Comparison of ENCODE assay signal across 8 cellular contexts in the genomic region with DNA sequence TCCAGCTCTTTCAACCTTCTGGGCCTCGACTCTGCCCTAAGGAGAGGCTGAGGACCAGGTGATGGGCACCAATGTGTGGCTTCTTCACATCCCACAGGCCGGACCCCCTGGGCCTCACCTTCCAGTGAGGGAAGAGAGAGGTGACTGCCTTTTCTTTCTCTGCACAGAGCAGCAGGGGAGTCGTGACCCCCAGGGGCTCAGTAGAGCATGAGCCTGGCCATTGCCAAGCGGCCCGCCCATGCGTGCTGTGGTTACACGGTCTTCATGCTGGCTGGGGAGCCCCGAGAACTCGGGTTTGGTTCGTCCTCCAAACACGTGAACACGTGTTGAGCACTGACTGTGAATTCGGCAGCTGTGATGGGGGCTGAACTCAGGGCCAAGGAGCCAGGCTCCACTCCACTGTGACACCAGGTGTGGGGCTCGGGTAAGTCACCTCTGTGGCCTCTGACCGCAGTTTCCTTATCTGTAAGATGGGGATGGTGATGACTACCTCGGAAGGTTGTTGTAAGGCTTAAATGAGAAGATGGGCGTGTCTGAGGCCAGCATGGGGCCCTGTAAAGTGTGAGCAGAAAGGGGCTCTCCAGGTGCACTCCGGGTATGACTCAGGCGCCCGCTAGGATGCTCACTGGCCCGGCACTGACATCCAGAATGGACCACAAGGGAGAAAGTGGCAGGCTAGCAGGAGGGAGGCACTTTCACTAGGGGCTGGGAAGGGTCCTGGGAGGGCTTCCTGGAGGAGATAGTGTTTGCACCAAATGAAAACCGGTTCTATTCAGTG. TPM values are rescaled to one million over a fixed set of nuclear protein-coding genes. Genes with fewer than 3 reads are reported as not detected.
DNase-seq lines count a peak whose midpoint lies in the region; ATAC-seq, FAIRE-seq and TF ChIP-seq lines count a peak whose summit lies in the region.

No MANE protein-coding gene starts in this region.

- FAIRE-seq in GM12878 (lab: Jason Lieb, UNC) = peak; percentile 98

- H3K9me3 ChIP-seq in OCI-LY7 (ENCODE audit: low read length) = no peaks in the 10 kb centered on the region
- no peaks in the 10 kb centered on the region for H3K9me3 ChIP-seq in GM12878 (replicated peaks; ENCODE audit: control insufficient read depth, insufficient read depth, low read length)
- H3K9me3 ChIP-seq in transverse colon = no peaks in the 10 kb centered on the region

- TF ChIP-seq EP300 in GM12878 (IDR thresholded peaks at IDR 0.05; ENCODE audit: borderline replicate concordance in 1 of 2, control insufficient read depth in 1 of 2, low read depth in 2 of 2, low read length in 2 of 2) (peak; percentile 98 to 99), transverse colon (IDR thresholded peaks at IDR 0.05; ENCODE audit: low read depth) (no peak)

- peak overlapping the region; percentile 92 for H3K9ac ChIP-seq in GM12878 (ENCODE audit: control insufficient read depth, insufficient read depth, low read length)

- H3K79me2 ChIP-seq in OCI-LY7 (ENCODE audit: insufficient read depth, low read depth, low read length) (peaks cover 31% of the 10 kb centered on the region; the same call in 1 of the 2 replicates), GM12878 (ENCODE audit: control insufficient read depth, insufficient read depth, low read length) (peaks cover 46% of the 10 kb centered on the region)

- SMC1A ChIA-PET in GM12878 (lab: Charles Lee; ENCODE audit: uncharacterized antibody, unreplicated experiment) = interaction anchor here (0.8 to 4.7 kb wide), 15 partner anchors 9 to 416 kb away, joined by 3 to 23 read pairs (median 5); no protein-coding TSS in a partner anchor

- peak; percentile 85 for TF ChIP-seq POLR2A in GM12878 (IDR thresholded peaks at IDR 0.05; ENCODE audit: low read depth, low read length)
- TF ChIP-seq POLR2A in transverse colon (IDR thresholded peaks at IDR 0.05) = no peak

- RAD21 ChIA-PET in GM12878 (lab: Charles Lee; ENCODE audit: unreplicated experiment) = interaction anchor here (0.5 to 7.5 kb wide), 12 partner anchors 10 to 414 kb away, joined by 3 to 126 read pairs (median 4); a partner anchor contains a TSS

- intact Hi-C loops in OCI-LY7 (cut with micrococcal nuclease; ENCODE audit: unreplicated experiment) (loop anchor here (1.0 to 5.0 kb wide), 6 partner anchors 38 to 412 kb away; a partner anchor contains a TSS), GM12878 (cut with micrococcal nuclease; ENCODE audit: unreplicated experiment) (loop anchor here (1.0 to 10.0 kb wide), 10 partner anchors 31 to 534 kb away; no protein-coding TSS in a partner anchor), transverse colon (cut with DNase I; ENCODE audit: low total_unique reads) (no loop called here)

- TF ChIP-seq RAD21 in GM12878 (IDR thresholded peaks at IDR 0.05; ENCODE audit: insufficient read depth, low read depth, low read length) = no peak

- WGBS in GM12878 (ENCODE audit: insufficient coverage, insufficient replicate concordance, low lambda C conversion rate, missing lambda C conversion rate) = 1% methylated on average over 22 of the region's 22 CpGs
- 44 to 72% methylated on average over 2 to 22 of the region's 22 CpGs for WGBS in transverse colon (ENCODE audit: low coverage in 1 of 2), 2 donors

- peak overlapping the region; percentile 97 for H3K27ac ChIP-seq in OCI-LY7 (ENCODE audit: low read depth, low read length, poor library complexity, severe bottlenecking)
- peak overlapping the region; percentile 100 for H3K27ac ChIP-seq in GM12878 (ENCODE audit: control insufficient read depth, insufficient read depth)
- H3K27ac ChIP-seq in transverse colon = no peak overlapping the region

- BruUV-seq in OCI-LY7 (replicated peaks; lab: Mats Ljungman, UMichigan) (no TSS peak), GM12878 (replicated peaks; lab: Mats Ljungman, UMichigan) (no TSS peak)

- no peaks in the 10 kb centered on the region for H3K27me3 ChIP-seq in GM12878 (replicated peaks in 1 of 2; ENCODE audit: control insufficient read depth in 2 of 2, insufficient read depth in 2 of 2, low read length in 1 of 2)
- no peaks in the 10 kb centered on the region for H3K27me3 ChIP-seq in transverse colon

- peak; percentile 84 for ATAC-seq in GM21723 (IDR thresholded peaks at IDR 0.05; ENCODE audit: unreplicated experiment)
- peak; percentile 76 for ATAC-seq in GM12878

- TF ChIP-seq CTCF in GM12864 (IDR thresholded peaks at IDR 0.05; ENCODE audit: low read depth, low read length, missing control alignments) (peak; percentile 13), OCI-LY7 (conservative IDR thresholded peaks at IDR 0.05; ENCODE audit: low read length) (0 out of 2 replicates have a peak, but pooled peaks have one; percentile 29), GM12878 (IDR thresholded peaks at IDR 0.05 in 2 of 3, conservative IDR thresholded peaks at IDR 0.05 in 1 of 3; ENCODE audit: control insufficient read depth in 2 of 3, extremely low read depth in 1 of 3, insufficient read depth in 1 of 3, low read depth in 3 of 3, low read length in 3 of 3) (peak in 2 of 3 experiments; percentile 11 to 16; a peak in 1 of 6 replicates), transverse colon (IDR thresholded peaks at IDR 0.05) (no peak)

- no peak overlapping the region for H2AFZ ChIP-seq in OCI-LY7 (ENCODE audit: low read length)
- no peak overlapping the region for H2AFZ ChIP-seq in GM12878 (ENCODE audit: control insufficient read depth, low read depth, low read length)

- no peaks in the 10 kb centered on the region for H3K36me3 ChIP-seq in OCI-LY7 (ENCODE audit: insufficient read depth, low read length)
- no peaks in the 10 kb centered on the region for H3K36me3 ChIP-seq in GM12878 (ENCODE audit: control insufficient read depth in 2 of 2, insufficient read depth in 2 of 2, low read length in 1 of 2)
- no peaks in the 10 kb centered on the region for H3K36me3 ChIP-seq in transverse colon

- H3K4me1 ChIP-seq in OCI-LY7 (ENCODE audit: insufficient read depth, low read length, poor library complexity, severe bottlenecking) = peaks cover 98% of the 10 kb centered on the region
- peaks cover 66% of the 10 kb centered on the region for H3K4me1 ChIP-seq in GM12878 (ENCODE audit: control insufficient read depth, insufficient read depth, low read length)
- H3K4me1 ChIP-seq in transverse colon = no peaks in the 10 kb centered on the region

- peak overlapping the region; percentile 11; the same call in 1 of the 2 replicates for H3K4me3 ChIP-seq in GM12864 (ENCODE audit: low read depth, low read length)
- peak overlapping the region; percentile 74 for H3K4me3 ChIP-seq in OCI-LY7 (ENCODE audit: low read depth, low read length, poor library complexity, severe bottlenecking)
- H3K4me3 ChIP-seq in GM12878 = peak overlapping the region; percentile 57; the same call in 1 of the 2 replicates
- no peak overlapping the region for H3K4me3 ChIP-seq in transverse colon

- H4K20me1 ChIP-seq in OCI-LY7 (ENCODE audit: insufficient read depth, low read length) (no peaks in the 10 kb centered on the region), GM12878 (ENCODE audit: control insufficient read depth, insufficient read depth) (no peaks in the 10 kb centered on the region)

- H3K9me2 ChIP-seq in OCI-LY7 (ENCODE audit: insufficient read depth, low read length) = no peaks in the 10 kb centered on the region

- CTCF ChIA-PET in OCI-LY7 (lab: Charles Lee; ENCODE audit: unreplicated experiment) = interaction anchor here (0.7 kb wide), 1 partner anchor 166 kb away, joined by 4 read pairs; no protein-coding TSS in a partner anchor
- CTCF ChIA-PET in GM12878 (lab: Yijun Ruan, JAX) = interaction anchor here (0.8 to 15.1 kb wide), 14 partner anchors 11 to 535 kb away, joined by 3 to 220 read pairs (median 12); no protein-coding TSS in a partner anchor

- DNase-seq in GM12864 (ENCODE audit: low read depth) = peak; percentile 100
- peak; percentile 100 for DNase-seq in OCI-LY7 (ENCODE audit: low spot score)
- DNase-seq in GM12878 (ENCODE audit: low read depth, low spot score) = peak; percentile 100
- peak; percentile 59 for DNase-seq in transverse colon
- no peak for DNase-seq in NCI-H2196 treated with DMSO at 0.1 percent for 48 hours (lab: John Stamatoyannopoulos, UW; ENCODE audit: unreplicated experiment)
- DNase-seq in amygdala (lab: John Stamatoyannopoulos, UW) = no peak
- DNase-seq in NCI-H345 (lab: John Stamatoyannopoulos, UW) = no peak

- in situ Hi-C loops in GM12878 (cut with MboI) (no loop called here), transverse colon (cut with MboI; ENCODE audit: low pct_ligation_motif_present in 1 of 4, low pct_unique_long_range_greater_than_20kb in 1 of 4, low sequenced_read_pairs in 3 of 4) (no loop called here)

- POLR2A ChIA-PET in OCI-LY7 (lab: Charles Lee) = interaction anchor here (0.6 to 14.0 kb wide), 13 partner anchors 10 to 270 kb away, joined by 3 to 298 read pairs (median 8); no protein-coding TSS in a partner anchor
- POLR2A ChIA-PET in GM12878 (lab: Charles Lee) = interaction anchor here (0.6 to 15.5 kb wide), 8 partner anchors 27 to 413 kb away, joined by 3 to 212 read pairs (median 4); no protein-coding TSS in a partner anchor

- peak overlapping the region; percentile 94 for H3K4me2 ChIP-seq in OCI-LY7 (ENCODE audit: low read length)
- H3K4me2 ChIP-seq in GM12878 (ENCODE audit: control insufficient read depth, insufficient read depth) = peak overlapping the region; percentile 92

RNA-seq across cellular contexts. Expression of a gene that starts 13.4 kb away (rescaled TPM):
- total RNA-seq in OCI-LY7 (2014; rRNA removed; shearing (Covaris generic)) = 135 and 148 TPM in 2 replicates
- 105 and 106 TPM in 2 replicates for total RNA-seq in OCI-LY7 (2022)
- 108 and 136 TPM in 2 replicates for total RNA-seq in GM12878 (2013; cell fraction: nucleolus; rRNA removed)
- 179 and 190 TPM in 2 replicates for total RNA-seq in GM12878 (2014; rRNA removed)
- total RNA-seq in GM12878 (2014; rRNA removed; fragmentation: Illumina TruSeq; extraction: Trizol) = 104 and 111 TPM in 2 replicates
- total RNA-seq in GM12878 (2021) = 120 and 127 TPM in 2 replicates
- 70.6 TPM for polyA plus RNA-seq in GM12878 (2011; ENCODE audit: low read depth)
- polyA plus RNA-seq in GM12878 (2011; rRNA removed) = 68.5 and 132 TPM in 2 replicates
- polyA plus RNA-seq in GM12878 (2011; cell fraction: cytosol; rRNA removed) = 195 and 247 TPM in 2 replicates
- 168 and 195 TPM in 2 replicates for polyA plus RNA-seq in GM12878 (2011; cell fraction: nucleus; rRNA removed)
- 91.5 and 110 TPM in 2 replicates for polyA plus RNA-seq in GM12878 (2012)
- polyA plus RNA-seq in GM12878 (2014; fragmentation: Illumina TruSeq; extraction: Trizol) = 65.4 and 96.1 TPM in 2 replicates
- polyA plus RNA-seq in GM12878 (2014; fragmentation: Nextera tagmentation; extraction: Ambion mirVana) = 10 to 100 TPM; 52.4 to 78.6 TPM
- polyA plus RNA-seq in GM12878 (2014; rRNA removed) = 194 and 209 TPM in 2 replicates
- 100 to 1,000 TPM; 153 to 154 TPM for polyA plus RNA-seq in GM12878 (2016; fragmentation: Nextera tagmentation; extraction: Ambion mirVana)
- 81.4 and 134 TPM in 2 replicates for polyA minus RNA-seq in GM12878 (2011; rRNA and poly(A)+ RNA removed)
- 31.9 and 41.0 TPM in 2 replicates for polyA minus RNA-seq in GM12878 (2011; cell fraction: cytosol; rRNA and poly(A)+ RNA removed)
- polyA minus RNA-seq in GM12878 (2011; cell fraction: nucleus; rRNA and poly(A)+ RNA removed) = 33.0 and 70.1 TPM in 2 replicates
- total RNA-seq in transverse colon = 100 to 1,000 TPM in 3 of 4 donors, 10 to 100 TPM in 1; 48.6 to 131 (median 104) TPM

RNA-seq across cellular contexts. Expression of a gene that starts 56.1 kb away (rescaled TPM):
- total RNA-seq in OCI-LY7 (2014; rRNA removed; shearing (Covaris generic)) = 27.9 and 31.9 TPM in 2 replicates
- total RNA-seq in OCI-LY7 (2022) (20.2 and 23.9 TPM in 2 replicates), GM12878 (2014; rRNA removed) (12.8 and 15.6 TPM in 2 replicates), GM12878 (2014; rRNA removed; fragmentation: Illumina TruSeq; extraction: Trizol) (11.4 and 12.2 TPM in 2 replicates), GM12878 (2021) (12.7 and 13.3 TPM in 2 replicates), transverse colon (10 to 100 TPM in 3 of 4 donors, 1 to 10 TPM in 1; 3.2 to 14.6 (median 12.8) TPM)
- total RNA-seq in GM12878 (2013; cell fraction: nucleolus; rRNA removed) = 35.8 and 37.5 TPM in 2 replicates
- 9.4 TPM for polyA plus RNA-seq in GM12878 (2011; ENCODE audit: low read depth)
- polyA plus RNA-seq in GM12878 (2011; rRNA removed) (29.2 and 32.5 TPM in 2 replicates), GM12878 (2014; fragmentation: Illumina TruSeq; extraction: Trizol) (14.3 and 14.5 TPM in 2 replicates), GM12878 (2014; fragmentation: Nextera tagmentation; extraction: Ambion mirVana) (1 to 10 TPM; 1.4 to 2.5 TPM), GM12878 (2014; rRNA removed) (13.0 and 13.2 TPM in 2 replicates), GM12878 (2016; fragmentation: Nextera tagmentation; extraction: Ambion mirVana) (1 to 10 TPM; 4.5 to 4.6 TPM)
- 23.3 and 26.5 TPM in 2 replicates for polyA plus RNA-seq in GM12878 (2011; cell fraction: cytosol; rRNA removed)
- 31.1 and 48.9 TPM in 2 replicates for polyA plus RNA-seq in GM12878 (2011; cell fraction: nucleus; rRNA removed)
- polyA plus RNA-seq in GM12878 (2012) = 11.2 and 14.0 TPM in 2 replicates
- polyA minus RNA-seq in GM12878 (2011; rRNA and poly(A)+ RNA removed) = 30.5 and 31.2 TPM in 2 replicates
- polyA minus RNA-seq in GM12878 (2011; cell fraction: cytosol; rRNA and poly(A)+ RNA removed) = 8.2 and 9.6 TPM in 2 replicates
- 13.8 and 19.0 TPM in 2 replicates for polyA minus RNA-seq in GM12878 (2011; cell fraction: nucleus; rRNA and poly(A)+ RNA removed)

Comparison
In these comparisons a context has a peak if more than half of its experiments do, and no peak if none do; other contexts are left out.
1. DNase-seq: peak in GM12864 (single experiment), OCI-LY7 (single experiment), GM12878 (single experiment) and transverse colon (single experiment); none in NCI-H2196 treated with DMSO at 0.1 percent for 48 hours (single experiment), amygdala (0 of 56) and NCI-H345 (single experiment).
2. H3K4me3 ChIP-seq: peak in GM12864 (single experiment), OCI-LY7 (single experiment) and GM12878 (single experiment); none in transverse colon (0 of 4).
3. CTCF ChIP-seq: peak in GM12864 (single experiment), OCI-LY7 (single experiment) and GM12878 (2 of 3); none in transverse colon (0 of 5).
4. H3K27ac ChIP-seq: peak in OCI-LY7 (single experiment) and GM12878 (single experiment); none in transverse colon (0 of 4).